In genomic region chr1:85705940-85706339, GRCh38 we compare ENCODE assay signal across 20 cellular contexts. TPM values are rescaled to one million over a fixed set of nuclear protein-coding genes. Genes with fewer than 3 reads are reported as not detected.
DNase-seq lines count a peak whose midpoint lies in the region; ATAC-seq, FAIRE-seq and TF ChIP-seq lines count a peak whose summit lies in the region.
"Had no signal": no experiment of that assay in that cellular context is flagged by ENCODE, and none has a peak within 500 bp of the region (broad histone marks: within the 10 kb centered on the region; RNA-seq: fewer than 3 reads in every experiment).

No MANE protein-coding gene starts in this region.

- H3K9ac ChIP-seq in endothelial cell of umbilical vein (replicated peaks; ENCODE audit: extremely low read depth, insufficient read depth, low read length), result no peak overlapping the region

- CTCF ChIA-PET in PC-9 (lab: Charles Lee), result interaction anchor here (0.7 kb wide), 1 partner anchor 29 kb away, joined by 3 read pairs; no protein-coding TSS in a partner anchor
- CTCF ChIA-PET in endothelial cell of umbilical vein (lab: Charles Lee), result interaction anchor here (1.7 to 3.9 kb wide), 2 partner anchors 13 to 121 kb away, joined by 4 to 17 read pairs; no protein-coding TSS in a partner anchor

- intact Hi-C loops in PC-9 (cut with micrococcal nuclease; ENCODE audit: unreplicated experiment), result loop anchor here (5.0 kb wide), 3 partner anchors 99 to 311 kb away; no protein-coding TSS in a partner anchor
- intact Hi-C loops in endothelial cell of umbilical vein (cut with micrococcal nuclease), result loop anchor here (5.0 kb wide), 3 partner anchors 99 to 509 kb away; no protein-coding TSS in a partner anchor
- intact Hi-C loops in psoas muscle (cut with DNase I), result no loop called here
- intact Hi-C loops in ovary (cut with DNase I), result no loop called here

- peaks cover 53% of the 10 kb centered on the region for H3K79me2 ChIP-seq in PC-9 (ENCODE audit: low read depth)
- peaks cover 34% of the 10 kb centered on the region for H3K79me2 ChIP-seq in endothelial cell of umbilical vein (ENCODE audit: control insufficient read depth, insufficient read depth, low read length)

- H3K4me2 ChIP-seq in PC-9, result peak overlapping the region; percentile 84
- H3K4me2 ChIP-seq in endothelial cell of umbilical vein (ENCODE audit: insufficient read depth, low read length), result peak overlapping the region; percentile 94

- peak overlapping the region; percentile 79; the same call in 1 of the 2 replicates for H3K4me3 ChIP-seq in PC-9
- H3K4me3 ChIP-seq in endothelial cell of umbilical vein (replicated peaks in 1 of 3; ENCODE audit: insufficient read depth in 1 of 3, low read depth in 1 of 3, low read length in 3 of 3), result no peak overlapping the region
- H3K4me3 ChIP-seq in psoas muscle, result peak overlapping the region; percentile 90
- H3K4me3 ChIP-seq in ovary, result no peak overlapping the region
- H3K4me3 ChIP-seq: skin epidermis had no signal

- POLR2A ChIA-PET in PC-9 (lab: Charles Lee; ENCODE audit: unreplicated experiment), result no interaction called here
- POLR2A ChIA-PET in endothelial cell of umbilical vein (lab: Charles Lee), result no interaction called here

- no peak overlapping the region for H3K27ac Mint-ChIP-seq in activated naive CD8-positive, alpha-beta T cell
- H3K27ac Mint-ChIP-seq in activated naive CD8-positive, alpha-beta T cell treated with anti-CD3 and anti-CD28 coated beads, Interleukin-2, amount 50 U/mL, for 24 hours, result no peak overlapping the region
- H3K27ac Mint-ChIP-seq: IgD-negative memory B cell; stimulated activated memory B cell treated with anti-CD40 and anti-IgM and Interleukin-4, amounts not matched to agents 10 μg/mL and 1 μg/mL and 100 μg/mL, for 72 hours; type B pancreatic cell had no signal

- no peak for ATAC-seq in activated naive CD8-positive, alpha-beta T cell treated with anti-CD3 and anti-CD28 coated beads, Interleukin-2, amount 50 U/mL, for 24 hours
- ATAC-seq in psoas muscle, result no peak
- ATAC-seq: stimulated activated memory B cell treated with anti-CD40 and anti-IgM and Interleukin-4, amounts not matched to agents 10 μg/mL and 1 μg/mL and 100 μg/mL, for 72 hours had no signal

- H3K27me3 ChIP-seq in PC-9 (ENCODE audit: insufficient read depth, low read depth), result no peaks in the 10 kb centered on the region
- no peaks in the 10 kb centered on the region for H3K27me3 ChIP-seq in endothelial cell of umbilical vein (ENCODE audit: control insufficient read depth in 2 of 2, insufficient read depth in 2 of 2, low read length in 2 of 2)
- no peaks in the 10 kb centered on the region for H3K27me3 ChIP-seq in psoas muscle (ENCODE audit: insufficient read depth in 3 of 3, low read length in 2 of 3)
- H3K27me3 ChIP-seq in ovary, result no peaks in the 10 kb centered on the region

- 95 to 97% (median 96%) methylated on average over 3 of the region's 3 CpGs for WGBS in psoas muscle, 3 donors
- 96 to 98% (median 98%) methylated on average over 3 of the region's 3 CpGs for WGBS in ovary, 3 donors

- TF ChIP-seq POLR2A in endothelial cell of umbilical vein (IDR thresholded peaks at IDR 0.05; ENCODE audit: low read depth, low read length) (no peak), ovary (IDR thresholded peaks at IDR 0.05) (no peak)

- dilution Hi-C loops in endothelial cell of umbilical vein (cut with MboI; ENCODE audit: extremely low pct_ligation_motif_present, low sequenced_read_pairs), result no loop called here

- H3K4me1 Mint-ChIP-seq in activated naive CD8-positive, alpha-beta T cell (ENCODE audit: low read depth), result peaks cover 38% of the 10 kb centered on the region
- peaks cover 39% of the 10 kb centered on the region for H3K4me1 Mint-ChIP-seq in activated naive CD8-positive, alpha-beta T cell treated with anti-CD3 and anti-CD28 coated beads, Interleukin-2, amount 50 U/mL, for 24 hours

- H3K4me3 Mint-ChIP-seq in activated naive CD8-positive, alpha-beta T cell, result peak overlapping the region; percentile 70
- H3K4me3 Mint-ChIP-seq in activated naive CD8-positive, alpha-beta T cell treated with anti-CD3 and anti-CD28 coated beads, Interleukin-2, amount 50 U/mL, for 24 hours, result no peak overlapping the region
- H3K4me3 Mint-ChIP-seq: stimulated activated memory B cell treated with anti-CD40 and anti-IgM and Interleukin-4, amounts not matched to agents 10 μg/mL and 1 μg/mL and 100 μg/mL, for 72 hours; type B pancreatic cell had no signal

- H3K4me1 ChIP-seq in PC-9 (replicated peaks; ENCODE audit: insufficient read depth) (peaks cover 22% of the 10 kb centered on the region), endothelial cell of umbilical vein (ENCODE audit: control insufficient read depth, extremely low read depth, insufficient read depth, low read length) (peaks cover 13% of the 10 kb centered on the region), psoas muscle (peaks cover 15% of the 10 kb centered on the region), ovary (ENCODE audit: insufficient read depth) (peaks cover 3% of the 10 kb centered on the region)

- H3K27ac ChIP-seq in PC-9 (no peak overlapping the region), endothelial cell of umbilical vein (ENCODE audit: insufficient read depth, low read depth, low read length) (no peak overlapping the region), psoas muscle (no peak overlapping the region), ovary (no peak overlapping the region)

- no peak for FAIRE-seq in endothelial cell of umbilical vein (lab: Jason Lieb, UNC)
- FAIRE-seq: bronchial epithelial cell had no signal

- no peak for TF ChIP-seq EP300 in ovary (IDR thresholded peaks at IDR 0.05)

- H3K9me3 ChIP-seq in PC-9 (ENCODE audit: insufficient read depth, low read depth), result no peaks in the 10 kb centered on the region
- H3K9me3 ChIP-seq in endothelial cell of umbilical vein (replicated peaks; ENCODE audit: control insufficient read depth, insufficient read depth, low read length), result no peaks in the 10 kb centered on the region
- H3K9me3 ChIP-seq in psoas muscle, result no peaks in the 10 kb centered on the region
- H3K9me3 ChIP-seq in ovary, result no peaks in the 10 kb centered on the region

- H3K9me3 Mint-ChIP-seq in activated naive CD8-positive, alpha-beta T cell (ENCODE audit: low read depth), result no peaks in the 10 kb centered on the region
- no peaks in the 10 kb centered on the region for H3K9me3 Mint-ChIP-seq in activated naive CD8-positive, alpha-beta T cell treated with anti-CD3 and anti-CD28 coated beads, Interleukin-2, amount 50 U/mL, for 24 hours
- H3K9me3 Mint-ChIP-seq: stimulated activated memory B cell treated with anti-CD40 and anti-IgM and Interleukin-4, amounts not matched to agents 10 μg/mL and 1 μg/mL and 100 μg/mL, for 72 hours; type B pancreatic cell had no signal

- H4K20me1 ChIP-seq in PC-9 (ENCODE audit: insufficient read depth) (no peaks in the 10 kb centered on the region), endothelial cell of umbilical vein (replicated peaks; ENCODE audit: control insufficient read depth, extremely low read depth, insufficient read depth, low read length) (no peaks in the 10 kb centered on the region)

- H2AFZ ChIP-seq in PC-9 (no peak overlapping the region), endothelial cell of umbilical vein (ENCODE audit: low read depth, low read length) (no peak overlapping the region)

- no peaks in the 10 kb centered on the region for H3K9me2 ChIP-seq in PC-9 (ENCODE audit: insufficient read depth)

- no peak for DNase-seq in activated naive CD8-positive, alpha-beta T cell treated with anti-CD3 and anti-CD28 coated beads, Interleukin-2, amount 50 U/mL, for 24 hours
- no peak for DNase-seq in PC-9
- DNase-seq in endothelial cell of umbilical vein (ENCODE audit: low read depth, low spot score), result no peak
- DNase-seq in psoas muscle, result no peak
- DNase-seq in ovary, result no peak
- no peak for DNase-seq in mesenteric fat pad (ENCODE audit: low spot score)
- no peak for DNase-seq in stimulated activated CD8-positive, alpha-beta memory T cell treated with anti-CD3 and anti-CD28 coated beads, Interleukin-4, amount 100 ng/mL, for 48 hours
- DNase-seq: activated gamma-delta T cell treated with Interleukin-2 at 50 U/mL for 16 hours; DMS 273 treated with DMSO at 0.1 percent for 48 hours; effector memory CD4-positive, alpha-beta T cell; foreskin melanocyte; H7; NCI-H1048; Right ventricle myocardium superior had no signal

- TF ChIP-seq CTCF in PC-9 (conservative IDR thresholded peaks at IDR 0.05) (no peak), endothelial cell of umbilical vein (IDR thresholded peaks at IDR 0.05; ENCODE audit: extremely low read depth in 1 of 2, insufficient read depth in 1 of 2, low read depth in 1 of 2, low read length in 2 of 2) (no peak), psoas muscle (IDR thresholded peaks at IDR 0.05) (no peak), ovary (IDR thresholded peaks at IDR 0.05) (no peak)

- H3K9me1 ChIP-seq in endothelial cell of umbilical vein (replicated peaks; ENCODE audit: control insufficient read depth, extremely low read depth, insufficient read depth, low read length), result no peaks in the 10 kb centered on the region

- no peaks in the 10 kb centered on the region for H3K27me3 Mint-ChIP-seq in activated naive CD8-positive, alpha-beta T cell
- H3K27me3 Mint-ChIP-seq in activated naive CD8-positive, alpha-beta T cell treated with anti-CD3 and anti-CD28 coated beads, Interleukin-2, amount 50 U/mL, for 24 hours, result no peaks in the 10 kb centered on the region
- H3K27me3 Mint-ChIP-seq: IgD-negative memory B cell; stimulated activated memory B cell treated with anti-CD40 and anti-IgM and Interleukin-4, amounts not matched to agents 10 μg/mL and 1 μg/mL and 100 μg/mL, for 72 hours; type B pancreatic cell had no signal

- H3K36me3 Mint-ChIP-seq in activated naive CD8-positive, alpha-beta T cell, result peaks cover 19% of the 10 kb centered on the region
- peaks cover 44% of the 10 kb centered on the region for H3K36me3 Mint-ChIP-seq in activated naive CD8-positive, alpha-beta T cell treated with anti-CD3 and anti-CD28 coated beads, Interleukin-2, amount 50 U/mL, for 24 hours (ENCODE audit: low read depth)

- BruUV-seq in PC-9 (replicated peaks; lab: Mats Ljungman, UMichigan) (no TSS peak), endothelial cell of umbilical vein (replicated peaks; lab: Mats Ljungman, UMichigan) (no TSS peak)

- peaks cover 8% of the 10 kb centered on the region; the same call in 1 of the 2 replicates for H3F3A ChIP-seq in PC-9 (ENCODE audit: insufficient read depth, low read depth)

- peaks cover 49% of the 10 kb centered on the region for H3K36me3 ChIP-seq in PC-9 (ENCODE audit: low read depth)
- H3K36me3 ChIP-seq in endothelial cell of umbilical vein (ENCODE audit: control insufficient read depth in 2 of 2, extremely low read depth in 1 of 2, insufficient read depth in 2 of 2, low read length in 2 of 2), result peaks cover 2 to 3% of the 10 kb centered on the region in 2 experiments
- H3K36me3 ChIP-seq in psoas muscle (ENCODE audit: insufficient read depth in 1 of 2, low read depth in 1 of 2), result peaks cover 2 to 47% of the 10 kb centered on the region in 2 donors
- H3K36me3 ChIP-seq in ovary, result no peaks in the 10 kb centered on the region

RNA-seq across cellular contexts. Expression of gene ZNHIT6, which starts 2.3 kb away (rescaled TPM):
- total RNA-seq in PC-9 (2021) (13.7 and 16.1 TPM in 2 replicates), endothelial cell of umbilical vein (18.8 and 21.4 TPM in 2 replicates), psoas muscle (10 to 100 TPM; 12.2 to 13.5 (median 12.7) TPM), ovary (10 to 100 TPM in 5 of 7 donors, 1 to 10 TPM in 2; 8.8 to 22.9 (median 16.2) TPM), mesenteric fat pad (15.9 TPM)
- polyA plus RNA-seq in endothelial cell of umbilical vein (6.2 and 7.3 TPM in 2 replicates), psoas muscle (10 to 100 TPM in 1 of 3 donors, 1 to 10 TPM in 2; 3.6 to 12.3 (median 6.1) TPM), ovary (10 to 100 TPM; 12.0 to 22.1 TPM)
- polyA plus RNA-seq in endothelial cell of umbilical vein (2011; cell fraction: cytosol; rRNA removed), result 8.6 and 8.8 TPM in 2 replicates
- 10.9 and 12.2 TPM in 2 replicates for polyA plus RNA-seq in endothelial cell of umbilical vein (2011; cell fraction: nucleus; rRNA removed)
- polyA plus RNA-seq in endothelial cell of umbilical vein (2012), result 16.4 and 24.6 TPM in 2 replicates
- polyA minus RNA-seq in endothelial cell of umbilical vein, result 10.2 and 10.5 TPM in 2 replicates
- 6.5 TPM for polyA minus RNA-seq in endothelial cell of umbilical vein (2011; cell fraction: cytosol; rRNA and poly(A)+ RNA removed)
- polyA minus RNA-seq in endothelial cell of umbilical vein (2011; cell fraction: nucleus; rRNA and poly(A)+ RNA removed), result 8.2 and 12.0 TPM in 2 replicates

Comparison
In these comparisons a context has a peak if more than half of its experiments do, and no peak if none do; other contexts are left out.
1. H3K4me3 ChIP-seq: peak in PC-9 (single experiment) and psoas muscle (single experiment); none in endothelial cell of umbilical vein (0 of 3) and ovary (single experiment).
2. intact Hi-C loops: an anchor here in PC-9 (5.0 kb wide) and endothelial cell of umbilical vein (5.0 kb wide); none called in psoas muscle and ovary.